In the genomic region with DNA sequence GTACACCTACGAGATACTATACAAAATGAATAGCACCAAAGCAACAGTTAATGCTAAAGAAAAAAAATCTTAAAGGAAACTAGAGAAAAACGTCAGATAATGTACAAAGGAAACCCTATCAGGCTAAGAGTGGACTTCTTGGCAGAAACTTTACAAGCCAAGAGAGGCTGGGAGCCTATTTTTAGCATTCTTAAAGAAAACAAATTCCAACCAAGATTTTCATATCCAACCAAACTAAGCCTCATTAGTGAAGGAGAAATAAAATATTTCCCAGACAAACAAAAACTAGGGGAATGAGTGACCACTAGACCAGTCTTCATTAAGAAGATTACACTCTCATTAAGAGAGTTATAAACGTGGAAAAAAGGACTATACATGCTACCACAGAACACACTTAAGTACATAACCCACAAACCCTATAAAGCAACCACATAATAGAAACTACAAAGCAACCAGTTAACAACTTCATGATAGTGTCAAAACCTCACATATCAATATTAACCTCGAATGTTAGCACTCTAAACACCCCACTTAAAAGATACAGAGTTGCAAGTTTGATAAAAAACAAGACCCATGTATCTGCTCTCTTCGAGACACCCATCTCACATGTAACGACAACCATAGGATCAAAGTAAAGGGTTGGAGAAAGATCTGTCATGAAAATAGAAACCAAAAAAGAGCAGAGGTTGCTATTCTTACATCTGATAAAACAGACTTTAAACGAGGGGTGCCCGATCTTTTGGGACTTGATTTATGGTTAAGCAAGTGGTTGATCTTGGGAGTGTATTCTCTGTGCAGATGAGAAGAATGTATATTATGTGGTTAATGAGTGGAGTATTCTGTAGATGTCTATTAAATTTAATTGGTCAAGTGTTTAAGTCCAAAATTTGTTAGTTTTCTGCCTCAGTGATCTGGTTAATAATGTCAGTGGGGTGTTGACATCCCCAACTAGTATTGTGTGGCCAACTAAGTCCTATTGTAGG, we compare ENCODE assay signal across 23 cellular contexts.
"Had no signal": no experiment of that assay in that cellular context is flagged by ENCODE, and none has a peak within 500 bp of the region (broad histone marks: within the 10 kb centered on the region; RNA-seq: fewer than 3 reads in every experiment).

No MANE protein-coding gene starts in this region.

- H3K4me3 ChIP-seq: esophagus squamous epithelium, hepatocyte, left ventricle myocardium inferior, lower lobe of right lung, neural progenitor cell, ovary, tibial artery, upper lobe of left lung, uterus had no signal

- H3K9ac ChIP-seq: neural progenitor cell had no signal

- H3K9me3 ChIP-seq: esophagus squamous epithelium, lower lobe of right lung, ovary, uterus had no signal

- H2AFZ ChIP-seq: hepatocyte, neural progenitor cell had no signal

- H3K36me3 ChIP-seq: esophagus squamous epithelium, left ventricle myocardium inferior, lower lobe of right lung, neural progenitor cell, ovary, tibial artery, upper lobe of left lung, uterus had no signal

- H3K4me1 ChIP-seq: esophagus squamous epithelium, left ventricle myocardium inferior, lower lobe of right lung, neural progenitor cell, tibial artery, upper lobe of left lung, uterus had no signal

- FAIRE-seq: kidney, small intestine had no signal

- H3K27ac ChIP-seq: esophagus squamous epithelium, hepatocyte, left ventricle myocardium inferior, lower lobe of right lung, neural progenitor cell, ovary, tibial artery, upper lobe of left lung, uterus had no signal

- H3K36me3 Mint-ChIP-seq: memory B cell; mesothelial cell of epicardium; natural killer cell treated with Interleukin-12 subunit alpha and Interleukin-12 subunit beta and Interleukin-15 and Interleukin-18, amount 100 ng/mL, for 72 hours; neural progenitor cell; stimulated activated effector memory CD8-positive, alpha-beta T cell treated with anti-CD3 and anti-CD28 coated beads, Interleukin-12 subunit alpha, Interleukin-12 subunit beta, amount 100 ng/mL, for 72 hours had no signal

- H3K4me1 Mint-ChIP-seq: memory B cell; mesothelial cell of epicardium; neural progenitor cell; stimulated activated effector memory CD8-positive, alpha-beta T cell treated with anti-CD3 and anti-CD28 coated beads, Interleukin-12 subunit alpha, Interleukin-12 subunit beta, amount 100 ng/mL, for 72 hours had no signal

- H3K79me2 ChIP-seq: hepatocyte had no signal

- H3K27ac Mint-ChIP-seq: dendritic cell treated with granulocyte-macrophage colony-stimulating factor and Interleukin-4, amounts not matched to agents 40 ng/mL and 50 ng/mL, for 4 days; memory B cell; mesothelial cell of epicardium; natural killer cell treated with Interleukin-12 subunit alpha and Interleukin-12 subunit beta and Interleukin-15 and Interleukin-18, amount 100 ng/mL, for 72 hours; neural progenitor cell; stimulated activated effector memory CD8-positive, alpha-beta T cell treated with anti-CD3 and anti-CD28 coated beads, Interleukin-12 subunit alpha, Interleukin-12 subunit beta, amount 100 ng/mL, for 72 hours had no signal

- ATAC-seq: left cardiac atrium; lower lobe of right lung; natural killer cell treated with Interleukin-12 subunit alpha and Interleukin-12 subunit beta and Interleukin-15 and Interleukin-18, amount 100 ng/mL, for 72 hours; right cardiac atrium; stimulated activated effector memory CD8-positive, alpha-beta T cell treated with anti-CD3 and anti-CD28 coated beads, Interleukin-12 subunit alpha, Interleukin-12 subunit beta, amount 100 ng/mL, for 72 hours; stimulated activated naive CD8-positive, alpha-beta T cell treated with anti-CD3 and anti-CD28 coated beads, Interleukin-15, Interleukin-2, amounts not matched to agents 100 U/mL and 50 U/mL, for 24 hours had no signal

- H3K4me3 Mint-ChIP-seq: dendritic cell treated with granulocyte-macrophage colony-stimulating factor and Interleukin-4, amounts not matched to agents 40 ng/mL and 50 ng/mL, for 4 days; memory B cell; mesothelial cell of epicardium; natural killer cell treated with Interleukin-12 subunit alpha and Interleukin-12 subunit beta and Interleukin-15 and Interleukin-18, amount 100 ng/mL, for 72 hours; neural progenitor cell; stimulated activated effector memory CD8-positive, alpha-beta T cell treated with anti-CD3 and anti-CD28 coated beads, Interleukin-12 subunit alpha, Interleukin-12 subunit beta, amount 100 ng/mL, for 72 hours had no signal

- H3K4me2 ChIP-seq: hepatocyte, neural progenitor cell had no signal

- H3K27me3 ChIP-seq: esophagus squamous epithelium, hepatocyte, neural progenitor cell, ovary, tibial artery, upper lobe of left lung, uterus had no signal

- DNase-seq: esophagus squamous epithelium; foreskin melanocyte; head of caudate nucleus; kidney; left cardiac atrium; left ventricle myocardium inferior; lower lobe of right lung; nucleus accumbens; ovary; right cardiac atrium; small intestine; stimulated activated CD4-positive, alpha-beta T cell treated with anti-CD3 and anti-CD28 coated beads, Interleukin-2, amount 100 ng/mL, for 48 hours; stimulated activated naive CD8-positive, alpha-beta T cell treated with anti-CD3 and anti-CD28 coated beads, Interleukin-15, Interleukin-2, amounts not matched to agents 100 U/mL and 50 U/mL, for 24 hours; tibial artery; upper lobe of left lung; uterus had no signal

- H3K27me3 Mint-ChIP-seq: dendritic cell treated with granulocyte-macrophage colony-stimulating factor and Interleukin-4, amounts not matched to agents 40 ng/mL and 50 ng/mL, for 4 days; memory B cell; natural killer cell treated with Interleukin-12 subunit alpha and Interleukin-12 subunit beta and Interleukin-15 and Interleukin-18, amount 100 ng/mL, for 72 hours had no signal
